35 cellular contexts compared by ENCODE assay signal in the genomic region with DNA sequence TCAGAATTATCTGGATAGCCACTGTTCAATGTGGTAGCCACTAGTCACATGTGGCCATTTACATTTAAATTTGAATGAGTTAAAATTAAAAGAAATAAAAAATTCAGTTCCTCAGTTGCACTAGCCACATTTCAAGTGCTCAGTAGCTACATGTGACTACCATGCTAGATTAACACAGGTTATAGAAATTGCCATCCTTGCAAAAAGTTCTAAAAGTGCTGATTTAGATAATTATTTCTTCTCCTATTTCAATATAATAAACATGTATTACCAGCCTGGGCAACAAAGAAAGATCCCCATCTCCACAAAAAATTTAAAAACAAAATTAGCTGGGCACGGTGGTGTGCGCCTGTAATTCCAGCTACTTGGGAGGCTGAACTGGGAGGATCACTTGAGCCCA.
"Had no signal": no experiment of that assay in that cellular context is flagged by ENCODE, and none has a peak within 500 bp of the region (broad histone marks: within the 10 kb centered on the region; RNA-seq: fewer than 3 reads in every experiment).

No MANE protein-coding gene starts in this region.

- DNase-seq: Kasumi-1, MG63, MM.1S, MV-4-11, NCI-H1048, NCI-H1092, NCI-H1092 treated with DMSO at 0.1 percent for 48 hours, NCI-H1105, NCI-H1105 treated with DMSO at 0.1 percent for 48 hours, NCI-H1417, NCI-H1417 treated with DMSO at 0.1 percent for 48 hours, NCI-H1436, NCI-H1436 treated with DMSO at 0.1 percent for 48 hours, NCI-H146, NCI-H1694, NCI-H1694 treated with DMSO at 0.1 percent for 48 hours, NCI-H187, NCI-H187 treated with DMSO at 0.1 percent for 48 hours, NCI-H1930, NCI-H2029, NCI-H2029 treated with DMSO at 0.1 percent for 48 hours, NCI-H2081, NCI-H2081 treated with DMSO at 0.1 percent for 48 hours, NCI-H2107, NCI-H2171, NCI-H2171 treated with DMSO at 0.1 percent for 48 hours, NCI-H2227 treated with DMSO at 0.1 percent for 48 hours, NCI-H226, NCI-H345, NCI-H446, NCI-H446 treated with DMSO at 0.1 percent for 48 hours, NCI-H510A, NCI-H510A treated with DMSO at 0.1 percent for 48 hours, NCI-H524, NCI-H524 treated with DMSO at 0.1 percent for 48 hours had no signal

- H3K27me3 ChIP-seq: MG63 had no signal

- H3K4me3 ChIP-seq: MG63 had no signal

- H3K9me3 ChIP-seq: MG63 had no signal

- H3K36me3 ChIP-seq: MG63 had no signal
